34 cellular contexts compared by ENCODE assay signal in genomic region chr15:57895291-57895690, GRCh38.
"Had no signal": no experiment of that assay in that cellular context is flagged by ENCODE, and none has a peak within 500 bp of the region (broad histone marks: within the 10 kb centered on the region; RNA-seq: fewer than 3 reads in every experiment).

No MANE protein-coding gene starts in this region.

- DNase-seq: Karpas-422, Kasumi-1, KG1, MG63, MM.1S, MV-4-11, NCI-H1048, NCI-H1092, NCI-H1092 treated with DMSO at 0.1 percent for 48 hours, NCI-H1105, NCI-H1105 treated with DMSO at 0.1 percent for 48 hours, NCI-H1417, NCI-H1417 treated with DMSO at 0.1 percent for 48 hours, NCI-H1436, NCI-H1436 treated with DMSO at 0.1 percent for 48 hours, NCI-H146, NCI-H1694, NCI-H1694 treated with DMSO at 0.1 percent for 48 hours, NCI-H187, NCI-H187 treated with DMSO at 0.1 percent for 48 hours, NCI-H1930, NCI-H2029, NCI-H2029 treated with DMSO at 0.1 percent for 48 hours, NCI-H2081, NCI-H2081 treated with DMSO at 0.1 percent for 48 hours, NCI-H2107, NCI-H2171, NCI-H2171 treated with DMSO at 0.1 percent for 48 hours, NCI-H2227 treated with DMSO at 0.1 percent for 48 hours, NCI-H345, NCI-H446, NCI-H446 treated with DMSO at 0.1 percent for 48 hours, NCI-H510A had no signal

- H3K9ac ChIP-seq: KMS-11 had no signal

- H3K4me2 ChIP-seq: KMS-11 had no signal

- H3K36me3 ChIP-seq: MG63 had no signal

- H3K27me3 ChIP-seq: MG63 had no signal

- H3K4me3 ChIP-seq: MG63 had no signal

- H3K27ac ChIP-seq: KMS-11 had no signal
